ENCODE assay signal across 10 cellular contexts in the genomic region with DNA sequence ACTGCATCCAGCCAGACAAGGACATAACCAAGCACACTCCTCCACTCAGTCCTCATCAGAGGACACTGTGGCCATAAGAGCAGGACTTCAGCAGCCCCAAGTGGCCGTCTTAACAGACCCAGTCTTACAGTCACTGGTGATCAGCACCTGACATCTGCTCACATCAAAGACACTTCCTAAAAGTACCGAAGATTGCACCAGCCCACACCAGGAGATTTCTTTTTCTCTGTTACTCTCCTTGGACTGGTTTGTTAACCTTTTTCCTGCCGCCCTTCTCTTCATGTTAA. TPM values are rescaled to one million over a fixed set of nuclear protein-coding genes. Genes with fewer than 3 reads are reported as not detected.
A peak's percentile ranks its signal among the peaks of the same experiment; 100 is the strongest.
DNase-seq lines count a peak whose midpoint lies in the region; ATAC-seq, FAIRE-seq and TF ChIP-seq lines count a peak whose summit lies in the region.
"Had no signal": no experiment of that assay in that cellular context is flagged by ENCODE, and none has a peak within 500 bp of the region (broad histone marks: within the 10 kb centered on the region; RNA-seq: fewer than 3 reads in every experiment).

No MANE protein-coding gene starts in this region.

- POLR2A ChIA-PET in HepG2 (lab: Yijun Ruan, JAX) = interaction anchor here (1.4 to 3.3 kb wide), 2 partner anchors 16 to 44 kb away, joined by 5 to 13 read pairs; a partner anchor contains a TSS

- H4K20me1 ChIP-seq in HepG2 (ENCODE audit: insufficient read depth, low read length) = no peaks in the 10 kb centered on the region

- H3K36me3 ChIP-seq in HepG2 (replicated peaks in 1 of 2; ENCODE audit: control insufficient read depth in 1 of 2, insufficient read depth in 2 of 2, low read length in 2 of 2) = no peaks in the 10 kb centered on the region
- H3K36me3 ChIP-seq in right lobe of liver = no peaks in the 10 kb centered on the region
- no peaks in the 10 kb centered on the region for H3K36me3 ChIP-seq in SK-N-MC (ENCODE audit: insufficient read depth, low read length)

- no peaks in the 10 kb centered on the region for H3K9me3 ChIP-seq in HepG2 (ENCODE audit: low read length)
- H3K9me3 ChIP-seq in right lobe of liver = no peaks in the 10 kb centered on the region
- no peaks in the 10 kb centered on the region for H3K9me3 ChIP-seq in SK-N-MC (ENCODE audit: low read depth, low read length)

- TF ChIP-seq EP300 in HepG2 (IDR thresholded peaks at IDR 0.05; ENCODE audit: low read depth in 2 of 2, low read length in 2 of 2) = no peak
- no peak for TF ChIP-seq EP300 in HepG2 (CRISPR knock-in tag; IDR thresholded peaks at IDR 0.05; ENCODE audit: borderline replicate concordance)

- H3K27ac ChIP-seq in HepG2 (ENCODE audit: extremely low read length, insufficient read depth, low read length) (no peak overlapping the region), right lobe of liver (no peak overlapping the region), SK-N-MC (no peak overlapping the region)

- H3K79me2 ChIP-seq in HepG2 (ENCODE audit: insufficient read depth, low read length) = no peaks in the 10 kb centered on the region

- 0% methylated on average over 2 of the region's 3 CpGs for WGBS in HepG2 (ENCODE audit: low lambda C conversion rate)
- 36% methylated on average over 2 of the region's 3 CpGs for WGBS in right lobe of liver (ENCODE audit: insufficient coverage, low coverage, low lambda C conversion rate, missing lambda C conversion rate)

- H3K4me3 ChIP-seq in HepG2 (replicated peaks in 1 of 3; ENCODE audit: insufficient read depth in 1 of 3, low read depth in 2 of 3, low read length in 3 of 3) (peak overlapping the region in 2 of 3 experiments; percentile 54 to 78; a peak in 3 of 6 replicates), right lobe of liver (no peak overlapping the region), SK-N-MC (peak overlapping the region; percentile 84)

- no peak for DNase-seq in HepG2 (ENCODE audit: low spot score)
- no peak for DNase-seq in right lobe of liver
- no peak for DNase-seq in SK-N-MC (ENCODE audit: low read depth, low spot score)
- peak; percentile 39 to 54 for DNase-seq in hippocampal formation (lab: John Stamatoyannopoulos, UW)
- DNase-seq in NCI-H2227 treated with DMSO at 0.1 percent for 48 hours (lab: John Stamatoyannopoulos, UW) = no peak
- DNase-seq in frontal cortex (ENCODE audit: low spot score in 2 of 2) = no peak
- DNase-seq: KG1; stimulated activated CD4-positive, alpha-beta T cell treated with anti-CD3 and anti-CD28 coated beads, Interleukin-15, amount 100 ng/mL, for 24 hours had no signal

- TF ChIP-seq CTCF in HepG2 (CRISPR knock-in tag; IDR thresholded peaks at IDR 0.05) = peak; percentile 49; the same call in 1 of the 2 replicates
- TF ChIP-seq CTCF in right lobe of liver (IDR thresholded peaks at IDR 0.05) = no peak

- H3K9ac ChIP-seq in HepG2 (ENCODE audit: insufficient read depth, low read depth, low read length) (no peak overlapping the region), SK-N-MC (ENCODE audit: insufficient read length) (no peak overlapping the region)

- intact Hi-C loops in HepG2 (cut with micrococcal nuclease; ENCODE audit: unreplicated experiment) = no loop called here
- intact Hi-C loops in right lobe of liver (cut with DNase I) = no loop called here

- H2AFZ ChIP-seq in HepG2 (ENCODE audit: low read length) = no peak overlapping the region

- H3K27me3 ChIP-seq in HepG2 (ENCODE audit: control insufficient read depth in 1 of 2, insufficient read depth in 2 of 2, low read length in 2 of 2) (peaks cover 5 to 54% of the 10 kb centered on the region in 2 experiments; a peak in 4 of 5 replicates), right lobe of liver (no peaks in the 10 kb centered on the region)

- peak overlapping the region; percentile 84 for H3K4me2 ChIP-seq in HepG2 (ENCODE audit: low read depth, low read length)

- BruUV-seq in HepG2 (replicated peaks; lab: Mats Ljungman, UMichigan) = no TSS peak

- in situ Hi-C loops in HepG2 (cut with HindIII; ENCODE audit: extremely low pct_ligation_motif_present, low pct_unique_long_range_greater_than_20kb) = loop anchor here (10.0 kb wide), 1 partner anchor 53 kb away; a partner anchor contains a TSS

- H3K4me1 ChIP-seq in HepG2 (ENCODE audit: insufficient read depth, low read length) (peaks cover 37% of the 10 kb centered on the region), right lobe of liver (peaks cover 0 to 8% (median 3%) of the 10 kb centered on the region in 4 donors)

- ATAC-seq in HepG2 = peak; percentile 39
- ATAC-seq in right lobe of liver = no peak
- ATAC-seq in GM19397 (IDR thresholded peaks at IDR 0.05; ENCODE audit: unreplicated experiment) = no peak
- ATAC-seq in GM21360 (IDR thresholded peaks at IDR 0.05; ENCODE audit: unreplicated experiment) = no peak

- TF ChIP-seq POLR2A in HepG2 (IDR thresholded peaks at IDR 0.05; ENCODE audit: insufficient read depth in 1 of 2, low read depth in 2 of 2, low read length in 2 of 2) (no peak), right lobe of liver (IDR thresholded peaks at IDR 0.05) (no peak)

- TF ChIP-seq RAD21 in HepG2 (CRISPR knock-in tag; IDR thresholded peaks at IDR 0.05) = no peak

- peak; percentile 18 for FAIRE-seq in HepG2 (lab: Jason Lieb, UNC)
- no peak for FAIRE-seq in frontal cortex (lab: Jason Lieb, UNC)

- CTCF ChIA-PET in HepG2 (lab: Yijun Ruan, JAX; ENCODE audit: low intra/inter-chr PET ratio, low total read pairs) = interaction anchor here (1.2 to 2.3 kb wide), 3 partner anchors 37 to 56 kb away, joined by 3 to 12 read pairs (median 11); no protein-coding TSS in a partner anchor

TF ChIP-seq in HepG2, 621 proteins besides CTCF, POLR2A, EP300 and RAD21 (continues in another document):
- TF ChIP-seq ISL2 (CRISPR knock-in tag; IDR thresholded peaks at IDR 0.05) = no peak
- no peak for TF ChIP-seq ZNF260 (CRISPR knock-in tag; IDR thresholded peaks at IDR 0.05; ENCODE audit: borderline replicate concordance, low read depth)
- TF ChIP-seq ZNF446 (CRISPR knock-in tag; IDR thresholded peaks at IDR 0.05) = no peak
- TF ChIP-seq PTBP1 (IDR thresholded peaks at IDR 0.05; ENCODE audit: low read depth, low read length, poor library complexity, severe bottlenecking) = no peak

RNA-seq across cellular contexts. Expression of a gene that starts 44.1 kb away (rescaled TPM):
- total RNA-seq in HepG2 (2016; rRNA removed; fragmentation: Illumina TruSeq; extraction: Trizol) (98.8 and 102 TPM in 2 replicates), right lobe of liver (10 to 100 TPM; 36.1 to 52.1 (median 47.9) TPM), frontal cortex (40.8 TPM)
- total RNA-seq in HepG2 (2016; cell fraction: cytosol; rRNA removed; fragmentation: Illumina TruSeq; extraction: Trizol; ENCODE audit: low read depth) = 53.7 and 54.0 TPM in 2 replicates
- 99.9 and 104 TPM in 2 replicates for total RNA-seq in HepG2 (2016; cell fraction: insoluble cytoplasmic fraction; rRNA removed; fragmentation: Illumina TruSeq; extraction: Trizol)
- total RNA-seq in HepG2 (2016; cell fraction: membrane; rRNA removed; fragmentation: Illumina TruSeq; extraction: Trizol) = 68.2 and 74.9 TPM in 2 replicates
- 65.4 and 78.9 TPM in 2 replicates for total RNA-seq in HepG2 (2016; cell fraction: nucleus; rRNA removed; fragmentation: Illumina TruSeq; extraction: Trizol)
- 125 and 134 TPM in 2 replicates for polyA plus RNA-seq in HepG2 (2011; rRNA removed)
- polyA plus RNA-seq in HepG2 (2011; cell fraction: cytosol; rRNA removed) = 80.7 and 93.0 TPM in 2 replicates
- polyA plus RNA-seq in HepG2 (2011; cell fraction: nucleus; rRNA removed) = 151 and 160 TPM in 2 replicates
- polyA plus RNA-seq in HepG2 (2012) = 83.3 and 86.4 TPM in 2 replicates
- polyA plus RNA-seq in HepG2 (2016; cell fraction: cytosol; fragmentation: Illumina TruSeq; extraction: Trizol; ENCODE audit: low read depth) = 52.6 and 54.6 TPM in 2 replicates
- 116 and 119 TPM in 2 replicates for polyA plus RNA-seq in HepG2 (2016; cell fraction: insoluble cytoplasmic fraction; fragmentation: Illumina TruSeq; extraction: Trizol; ENCODE audit: low read depth)
- polyA plus RNA-seq in HepG2 (2016; cell fraction: membrane; fragmentation: Illumina TruSeq; extraction: Trizol; ENCODE audit: low read depth) = 57.0 and 60.0 TPM in 2 replicates
- 139 and 145 TPM in 2 replicates for polyA plus RNA-seq in HepG2 (2016; cell fraction: nucleus; fragmentation: Illumina TruSeq; extraction: Trizol; ENCODE audit: insufficient read depth, low read depth)
- 73.5 and 104 TPM in 2 replicates for polyA minus RNA-seq in HepG2 (2011; rRNA and poly(A)+ RNA removed; ENCODE audit: low replicate concordance)
- polyA minus RNA-seq in HepG2 (2011; cell fraction: cytosol; rRNA and poly(A)+ RNA removed) = 43.8 and 44.2 TPM in 2 replicates
- polyA minus RNA-seq in HepG2 (2011; cell fraction: nucleus; rRNA and poly(A)+ RNA removed) = 103 and 105 TPM in 2 replicates

RNA-seq across cellular contexts. Expression of a gene that starts 52.0 kb away (rescaled TPM):
- total RNA-seq in HepG2 (2016; rRNA removed; fragmentation: Illumina TruSeq; extraction: Trizol) (not detected in 2 replicates), right lobe of liver (under 1 TPM in 1 of 6 experiments, not detected in 5; 0.24 TPM), frontal cortex (not detected)
- not detected in 2 replicates for total RNA-seq in HepG2 (2016; cell fraction: cytosol; rRNA removed; fragmentation: Illumina TruSeq; extraction: Trizol; ENCODE audit: low read depth)
- not detected in 2 replicates for total RNA-seq in HepG2 (2016; cell fraction: insoluble cytoplasmic fraction; rRNA removed; fragmentation: Illumina TruSeq; extraction: Trizol)
- total RNA-seq in HepG2 (2016; cell fraction: membrane; rRNA removed; fragmentation: Illumina TruSeq; extraction: Trizol) = not detected in 2 replicates
- total RNA-seq in HepG2 (2016; cell fraction: nucleus; rRNA removed; fragmentation: Illumina TruSeq; extraction: Trizol) = not detected in 2 replicates
- not detected in 2 replicates for polyA plus RNA-seq in HepG2 (2011; rRNA removed)
- not detected in 2 replicates for polyA plus RNA-seq in HepG2 (2011; cell fraction: cytosol; rRNA removed)
- not detected in 2 replicates for polyA plus RNA-seq in HepG2 (2011; cell fraction: nucleus; rRNA removed)
- polyA plus RNA-seq in HepG2 (2012) = not detected in 2 replicates
- polyA plus RNA-seq in HepG2 (2016; cell fraction: cytosol; fragmentation: Illumina TruSeq; extraction: Trizol; ENCODE audit: low read depth) = not detected in 2 replicates
- not detected in 2 replicates for polyA plus RNA-seq in HepG2 (2016; cell fraction: insoluble cytoplasmic fraction; fragmentation: Illumina TruSeq; extraction: Trizol; ENCODE audit: low read depth)
- polyA plus RNA-seq in HepG2 (2016; cell fraction: membrane; fragmentation: Illumina TruSeq; extraction: Trizol; ENCODE audit: low read depth) = not detected in 2 replicates
- not detected in 2 replicates for polyA plus RNA-seq in HepG2 (2016; cell fraction: nucleus; fragmentation: Illumina TruSeq; extraction: Trizol; ENCODE audit: insufficient read depth, low read depth)
- not detected in 2 replicates for polyA minus RNA-seq in HepG2 (2011; rRNA and poly(A)+ RNA removed; ENCODE audit: low replicate concordance)
- polyA minus RNA-seq in HepG2 (2011; cell fraction: cytosol; rRNA and poly(A)+ RNA removed) = not detected in 2 replicates
- not detected in 2 replicates for polyA minus RNA-seq in HepG2 (2011; cell fraction: nucleus; rRNA and poly(A)+ RNA removed)

Comparison
In these comparisons a context has a peak if more than half of its experiments do, and no peak if none do; other contexts are left out.
1. H3K4me3 ChIP-seq: peak in HepG2 (2 of 3) and SK-N-MC (single experiment); none in right lobe of liver (0 of 3).
2. DNase-seq: peak in hippocampal formation (2 of 2); none in HepG2 (single experiment), right lobe of liver (0 of 3), SK-N-MC (single experiment), NCI-H2227 treated with DMSO at 0.1 percent for 48 hours (single experiment) and frontal cortex (0 of 2).